ENCODE assay signal across 8 cellular contexts in the genomic region with DNA sequence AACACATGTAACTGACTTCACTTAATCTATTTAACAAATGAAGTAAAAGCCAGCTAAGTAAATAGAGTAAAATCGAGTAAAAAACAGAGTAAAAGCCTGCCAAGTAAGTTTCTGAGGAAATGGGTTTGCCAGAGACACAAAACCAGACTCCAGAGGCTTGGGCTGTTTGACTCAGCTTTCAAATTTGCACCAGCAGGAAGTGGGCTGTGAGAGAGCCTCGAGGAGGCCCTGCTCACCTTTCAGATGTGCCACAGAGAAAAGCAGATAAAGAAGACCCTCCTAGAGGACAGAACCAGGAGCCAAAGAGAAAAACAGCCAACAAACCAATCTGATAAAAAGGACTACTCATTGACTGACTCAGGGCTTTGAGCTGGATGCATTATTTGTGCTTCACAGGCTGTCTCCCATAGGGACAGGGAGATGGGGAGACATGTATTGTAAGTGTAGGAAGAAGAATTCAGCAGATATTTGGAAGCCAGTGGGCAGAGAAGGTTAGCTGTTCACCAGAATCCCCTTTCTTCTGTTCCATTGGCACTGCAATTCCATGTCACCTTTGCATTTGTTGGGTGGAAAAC. TPM values are rescaled to one million over a fixed set of nuclear protein-coding genes. Genes with fewer than 3 reads are reported as not detected.
DNase-seq lines count a peak whose midpoint lies in the region; ATAC-seq and TF ChIP-seq lines count a peak whose summit lies in the region.

No MANE protein-coding gene starts in this region.

- no peak overlapping the region for H3K4me2 ChIP-seq in OCI-LY7 (ENCODE audit: low read length)

- no TSS peak for BruUV-seq in OCI-LY7 (replicated peaks; lab: Mats Ljungman, UMichigan)

- no peak overlapping the region for H3K27ac ChIP-seq in sigmoid colon
- H3K27ac ChIP-seq in OCI-LY7 (ENCODE audit: low read depth, low read length, poor library complexity, severe bottlenecking), result no peak overlapping the region

- CTCF ChIA-PET in OCI-LY7 (lab: Charles Lee; ENCODE audit: unreplicated experiment), result no interaction called here

- POLR2A ChIA-PET in OCI-LY7 (lab: Charles Lee), result interaction anchor here (0.5 kb wide), 1 partner anchor 490 kb away, joined by 3 read pairs; no protein-coding TSS in a partner anchor

- no peak overlapping the region for H2AFZ ChIP-seq in OCI-LY7 (ENCODE audit: low read length)

- intact Hi-C loops in sigmoid colon (cut with DNase I) (no loop called here), OCI-LY7 (cut with micrococcal nuclease; ENCODE audit: unreplicated experiment) (no loop called here)

- DNase-seq in M059J (ENCODE audit: low read depth) (peak; percentile 64), fibroblast of the aortic adventitia (ENCODE audit: low read depth) (peak; percentile 78), sigmoid colon (no peak), cerebellar cortex (ENCODE audit: low spot score) (no peak), OCI-LY7 (ENCODE audit: low spot score) (no peak), DMS79 treated with DMSO at 0.1 percent for 48 hours (lab: John Stamatoyannopoulos, UW) (no peak)

- H3K36me3 ChIP-seq in sigmoid colon, result peaks cover 0 to 8% (median 0%) of the 10 kb centered on the region in 4 donors
- H3K36me3 ChIP-seq in OCI-LY7 (ENCODE audit: insufficient read depth, low read length), result no peaks in the 10 kb centered on the region; the same call in 1 of the 2 replicates

- no peak for TF ChIP-seq POLR2A in sigmoid colon (IDR thresholded peaks at IDR 0.05)

- H3K27me3 ChIP-seq in sigmoid colon, result no peaks in the 10 kb centered on the region

- H4K20me1 ChIP-seq in OCI-LY7 (ENCODE audit: insufficient read depth, low read length), result no peaks in the 10 kb centered on the region

- H3K4me3 ChIP-seq in fibroblast of the aortic adventitia (ENCODE audit: low read depth, low read length) (no peak overlapping the region), sigmoid colon (no peak overlapping the region), OCI-LY7 (ENCODE audit: low read depth, low read length, poor library complexity, severe bottlenecking) (no peak overlapping the region)

- no peaks in the 10 kb centered on the region for H3K79me2 ChIP-seq in OCI-LY7 (ENCODE audit: insufficient read depth, low read depth, low read length)

- H3K9me3 ChIP-seq in sigmoid colon, result no peaks in the 10 kb centered on the region
- H3K9me3 ChIP-seq in OCI-LY7 (ENCODE audit: low read length), result no peaks in the 10 kb centered on the region

- 10 to 22% methylated on average over 2 of the region's 2 CpGs for WGBS in sigmoid colon, 2 donors

- ATAC-seq in GM18498 (IDR thresholded peaks at IDR 0.05; ENCODE audit: unreplicated experiment) (peak; percentile 91), GM21619 (IDR thresholded peaks at IDR 0.05; ENCODE audit: unreplicated experiment) (peak; percentile 91)

- no peak for TF ChIP-seq CTCF in fibroblast of the aortic adventitia (IDR thresholded peaks at IDR 0.05; ENCODE audit: insufficient read depth, low read length)
- no peak for TF ChIP-seq CTCF in sigmoid colon (IDR thresholded peaks at IDR 0.05)
- TF ChIP-seq CTCF in OCI-LY7 (conservative IDR thresholded peaks at IDR 0.05; ENCODE audit: low read length), result no peak

- H3K4me1 ChIP-seq in sigmoid colon, result peaks cover 0 to 1% (median 0%) of the 10 kb centered on the region in 4 donors
- H3K4me1 ChIP-seq in OCI-LY7 (ENCODE audit: insufficient read depth, low read length, poor library complexity, severe bottlenecking), result no peaks in the 10 kb centered on the region

- H3K9me2 ChIP-seq in OCI-LY7 (ENCODE audit: insufficient read depth, low read length), result no peaks in the 10 kb centered on the region

- no peak for TF ChIP-seq EP300 in sigmoid colon (IDR thresholded peaks at IDR 0.05)

RNA-seq across cellular contexts. Expression of gene AMACR, which starts 14.4 kb away (rescaled TPM):
- 13.9 and 23.6 TPM in 2 replicates for total RNA-seq in M059J (2014; rRNA removed; shearing (Covaris generic))
- total RNA-seq in fibroblast of the aortic adventitia (ENCODE audit: low replicate concordance), result 10.7 and 19.1 TPM in 2 replicates
- total RNA-seq in sigmoid colon, result 10 to 100 TPM in 2 of 4 donors, 1 to 10 TPM in 2; 5.3 to 11.4 (median 9.3) TPM
- 100 to 1,000 TPM in 1 of 3 donors, 10 to 100 TPM in 2; 21.3 to 106 (median 43.8) TPM for polyA plus RNA-seq in sigmoid colon
- total RNA-seq in OCI-LY7 (2014; rRNA removed; shearing (Covaris generic)), result 4.1 and 4.5 TPM in 2 replicates
- total RNA-seq in OCI-LY7 (2022), result 4.3 and 5.0 TPM in 2 replicates

RNA-seq across cellular contexts. Expression of gene C1QTNF3, which starts 20.8 kb away (rescaled TPM):
- 1.1 and 1.3 TPM in 2 replicates for total RNA-seq in M059J (2014; rRNA removed; shearing (Covaris generic))
- total RNA-seq in fibroblast of the aortic adventitia (ENCODE audit: low replicate concordance), result 1.9 and 8.3 TPM in 2 replicates
- total RNA-seq in sigmoid colon, result 10 to 100 TPM; 13.3 to 32.8 (median 17.0) TPM
- polyA plus RNA-seq in sigmoid colon, result 1 to 10 TPM in 2 of 3 donors, under 1 TPM in 1; 0.46 to 5.4 (median 3.0) TPM
- total RNA-seq in OCI-LY7 (2014; rRNA removed; shearing (Covaris generic)), result 7.2 and 7.5 TPM in 2 replicates
- 3.6 and 4.2 TPM in 2 replicates for total RNA-seq in OCI-LY7 (2022)

RNA-seq across cellular contexts. Expression of gene SLC45A2, which starts 37.7 kb away (rescaled TPM):
- total RNA-seq in M059J (2014; rRNA removed; shearing (Covaris generic)), result not detected in 2 replicates
- total RNA-seq in fibroblast of the aortic adventitia (ENCODE audit: low replicate concordance) (0.09 TPM in 1 of 2 replicates, not detected in the other), sigmoid colon (under 1 TPM in 1 of 4 donors, not detected in 3; 0.27 TPM), OCI-LY7 (2022) (not detected in 2 replicates)
- polyA plus RNA-seq in sigmoid colon, result under 1 TPM in 1 of 3 donors, not detected in 2; 0.03 TPM
- not detected in 2 replicates for total RNA-seq in OCI-LY7 (2014; rRNA removed; shearing (Covaris generic))

Comparison
In these comparisons a context has a peak if more than half of its experiments do, and no peak if none do; other contexts are left out.
1. DNase-seq: peak in M059J (single experiment) and fibroblast of the aortic adventitia (single experiment); none in sigmoid colon (single experiment), cerebellar cortex (single experiment), OCI-LY7 (single experiment) and DMS79 treated with DMSO at 0.1 percent for 48 hours (single experiment).